9 cellular contexts compared by ENCODE assay signal in genomic region chr3:49471856-49472495, GRCh38. TPM values are rescaled to one million over a fixed set of nuclear protein-coding genes. Genes with fewer than 3 reads are reported as not detected.
DNase-seq lines count a peak whose midpoint lies in the region; ATAC-seq and TF ChIP-seq lines count a peak whose summit lies in the region.
"Had no signal": no experiment of that assay in that cellular context is flagged by ENCODE, and none has a peak within 500 bp of the region (broad histone marks: within the 10 kb centered on the region; RNA-seq: fewer than 3 reads in every experiment).

No MANE protein-coding gene starts in this region.

- H3K4me2 ChIP-seq in mammary epithelial cell (ENCODE audit: insufficient read depth, low read depth, low read length) = peak overlapping the region; percentile 96

- peak overlapping the region; percentile 100 for H3K27ac ChIP-seq in cardiac muscle cell
- peak overlapping the region; percentile 81 for H3K27ac ChIP-seq in mammary epithelial cell (ENCODE audit: insufficient read depth, low read depth, low read length)
- H3K27ac ChIP-seq in mesodermal cell (ENCODE audit: low read depth, low read length, severe bottlenecking) = no peak overlapping the region

- H3K27me3 ChIP-seq in cardiac muscle cell = no peaks in the 10 kb centered on the region
- H3K27me3 ChIP-seq in mammary epithelial cell (ENCODE audit: insufficient read depth, low read length) = no peaks in the 10 kb centered on the region

- H4K20me1 ChIP-seq in mammary epithelial cell (ENCODE audit: insufficient read depth, low read length) = no peaks in the 10 kb centered on the region

- H3K9me3 ChIP-seq in cardiac muscle cell (ENCODE audit: low read depth) (no peaks in the 10 kb centered on the region), mammary epithelial cell (replicated peaks; ENCODE audit: insufficient read depth, low read length) (no peaks in the 10 kb centered on the region), mesodermal cell (ENCODE audit: control insufficient read depth, low read length) (no peaks in the 10 kb centered on the region)

- DNase-seq in cardiac muscle cell (ENCODE audit: low read depth in 1 of 2, low spot score in 1 of 2) (no peak), cardiac septum (ENCODE audit: low spot score) (no peak), mammary epithelial cell (peak; percentile 11), Ammon's horn (ENCODE audit: low spot score) (no peak), sciatic nerve (ENCODE audit: low spot score) (no peak), GM10266 (ENCODE audit: extremely low spot score) (no peak)
- DNase-seq: DMS79 had no signal

- 38% methylated on average over 6 of the region's 6 CpGs for WGBS in mammary epithelial cell (ENCODE audit: low coverage, missing lambda C conversion rate)
- WGBS in mesodermal cell (ENCODE audit: insufficient coverage in 2 of 2), 2 experiments = 79 to 93% methylated on average over 6 of the region's 6 CpGs

- CTCF ChIA-PET in mammary epithelial cell (lab: Charles Lee; ENCODE audit: low non-redundant PET) = no interaction called here

- H3K4me1 ChIP-seq in cardiac muscle cell (ENCODE audit: low read depth) = peaks cover 16% of the 10 kb centered on the region
- H3K4me1 ChIP-seq in mammary epithelial cell (ENCODE audit: insufficient read depth, low read length) = peaks cover 26% of the 10 kb centered on the region
- H3K4me1 ChIP-seq in mesodermal cell (ENCODE audit: control insufficient read depth, insufficient read depth, low read length, poor library complexity, severe bottlenecking) = peaks cover 20% of the 10 kb centered on the region

- no TSS peak for BruUV-seq in mammary epithelial cell (replicated peaks; lab: Mats Ljungman, UMichigan)

- ATAC-seq in sciatic nerve (no peak), GM21528 (IDR thresholded peaks at IDR 0.05; ENCODE audit: low FRiP score, unreplicated experiment) (no peak)

- dilution Hi-C loops in mammary epithelial cell (cut with HindIII; ENCODE audit: low sequenced_read_pairs) = loop anchor here (5.0 kb wide), 3 partner anchors 40 to 85 kb away; partner anchors contain the start of gene NICN1

- TF ChIP-seq CTCF in cardiac muscle cell (IDR thresholded peaks at IDR 0.05; ENCODE audit: low read depth, low read length) (no peak), mammary epithelial cell (conservative IDR thresholded peaks at IDR 0.05 in 1 of 2, IDR thresholded peaks at IDR 0.05 in 1 of 2; ENCODE audit: extremely low read depth in 1 of 2, insufficient read depth in 1 of 2, low read depth in 1 of 2, low read length in 2 of 2) (no peak), GM10266 (IDR thresholded peaks at IDR 0.05; ENCODE audit: control insufficient read depth, insufficient read depth, low read depth, missing control alignments) (no peak)

- intact Hi-C loops in cardiac septum (cut with DNase I) = loop anchor here (2.0 to 5.0 kb wide), 3 partner anchors 13 to 65 kb away; partner anchors contain the start of gene TCTA
- intact Hi-C loops in mammary epithelial cell (cut with micrococcal nuclease) = loop anchor here (2.0 to 5.0 kb wide), 2 partner anchors 29 to 50 kb away; no protein-coding TSS in a partner anchor
- intact Hi-C loops in sciatic nerve (cut with DNase I) = loop anchor here (5.0 to 10.0 kb wide), 2 partner anchors 63 to 655 kb away; no protein-coding TSS in a partner anchor

- H3K36me3 ChIP-seq in cardiac muscle cell (no peaks in the 10 kb centered on the region), mammary epithelial cell (ENCODE audit: insufficient read depth, low read length) (peaks cover 3% of the 10 kb centered on the region), mesodermal cell (ENCODE audit: control insufficient read depth, insufficient read depth, low read length) (peaks cover 24% of the 10 kb centered on the region)

- in situ Hi-C loops in mammary epithelial cell (cut with MboI; ENCODE audit: low sequenced_read_pairs in 2 of 2) = no loop called here

- H3K79me2 ChIP-seq in mammary epithelial cell (ENCODE audit: insufficient read depth, low read length) = peaks cover 51% of the 10 kb centered on the region

- H2AFZ ChIP-seq in mammary epithelial cell (ENCODE audit: low read depth, low read length) = peak overlapping the region; percentile 3

- H3K9ac ChIP-seq in mammary epithelial cell (ENCODE audit: insufficient read depth, low read length) = peak overlapping the region; percentile 91

- H3K4me3 ChIP-seq in cardiac muscle cell = peak overlapping the region; percentile 77
- peak overlapping the region; percentile 0 to 98 (median 86) for H3K4me3 ChIP-seq in mammary epithelial cell (replicated peaks in 1 of 3; ENCODE audit: insufficient read depth in 1 of 3, low read depth in 2 of 3, low read length in 3 of 3)
- H3K4me3 ChIP-seq in mesodermal cell (ENCODE audit: extremely low read depth, insufficient read depth, low read length, poor library complexity, severe bottlenecking) = peak overlapping the region; percentile 92

RNA-seq across cellular contexts. Expression of gene DAG1, which starts 1.9 kb away (rescaled TPM):
- total RNA-seq in cardiac muscle cell = 185 and 194 TPM in 2 replicates
- polyA plus RNA-seq in cardiac muscle cell = 104 and 107 TPM in 2 replicates
- 130 TPM for total RNA-seq in cardiac septum
- 100 to 1,000 TPM in 1 of 2 donors, 10 to 100 TPM in 1; 68.9 to 162 TPM for total RNA-seq in mammary epithelial cell
- polyA plus RNA-seq in mammary epithelial cell = 51.0 TPM
- polyA minus RNA-seq in mammary epithelial cell = 151 TPM
- polyA plus RNA-seq in mesodermal cell (2013, experiment 1 of 2) = 47.8 TPM
- 43.1 TPM for polyA plus RNA-seq in mesodermal cell (2013, experiment 2 of 2)
- total RNA-seq in sciatic nerve = 165 TPM

RNA-seq across cellular contexts. Expression of gene NICN1, which starts 42.9 kb away (rescaled TPM):
- 6.2 and 21.1 TPM in 2 replicates for total RNA-seq in cardiac muscle cell
- 30.4 and 37.7 TPM in 2 replicates for polyA plus RNA-seq in cardiac muscle cell
- 21.9 TPM for total RNA-seq in cardiac septum
- 10 to 100 TPM in 1 of 2 donors, 1 to 10 TPM in 1; 7.3 to 12.5 TPM for total RNA-seq in mammary epithelial cell
- polyA plus RNA-seq in mammary epithelial cell = 7.3 TPM
- 2.1 TPM for polyA minus RNA-seq in mammary epithelial cell
- polyA plus RNA-seq in mesodermal cell (2013, experiment 1 of 2) = 18.2 TPM
- 23.0 TPM for polyA plus RNA-seq in mesodermal cell (2013, experiment 2 of 2)
- total RNA-seq in sciatic nerve = 23.4 TPM

RNA-seq across cellular contexts. Expression of gene AMT, which starts 49.7 kb away (rescaled TPM):
- 37.3 and 67.2 TPM in 2 replicates for total RNA-seq in cardiac muscle cell
- polyA plus RNA-seq in cardiac muscle cell = 105 and 138 TPM in 2 replicates
- 20.1 TPM for total RNA-seq in cardiac septum
- 1 to 10 TPM; 1.2 to 3.8 TPM for total RNA-seq in mammary epithelial cell
- 1.7 TPM for polyA plus RNA-seq in mammary epithelial cell
- polyA minus RNA-seq in mammary epithelial cell = not detected
- polyA plus RNA-seq in mesodermal cell (2013, experiment 1 of 2) = 15.9 TPM
- polyA plus RNA-seq in mesodermal cell (2013, experiment 2 of 2) = 18.6 TPM
- total RNA-seq in sciatic nerve = 12.4 TPM

RNA-seq across cellular contexts. Expression of gene TCTA, which starts 59.8 kb away (rescaled TPM):
- total RNA-seq in cardiac muscle cell (12.1 and 26.7 TPM in 2 replicates), cardiac septum (26.5 TPM), mammary epithelial cell (10 to 100 TPM; 17.3 to 21.7 TPM), sciatic nerve (28.5 TPM)
- polyA plus RNA-seq in cardiac muscle cell (16.8 and 30.6 TPM in 2 replicates), mammary epithelial cell (29.2 TPM)
- 30.4 TPM for polyA minus RNA-seq in mammary epithelial cell
- polyA plus RNA-seq in mesodermal cell (2013, experiment 1 of 2) = 8.6 TPM
- polyA plus RNA-seq in mesodermal cell (2013, experiment 2 of 2) = 9.0 TPM
